21 cellular contexts compared by ENCODE assay signal in the genomic region with DNA sequence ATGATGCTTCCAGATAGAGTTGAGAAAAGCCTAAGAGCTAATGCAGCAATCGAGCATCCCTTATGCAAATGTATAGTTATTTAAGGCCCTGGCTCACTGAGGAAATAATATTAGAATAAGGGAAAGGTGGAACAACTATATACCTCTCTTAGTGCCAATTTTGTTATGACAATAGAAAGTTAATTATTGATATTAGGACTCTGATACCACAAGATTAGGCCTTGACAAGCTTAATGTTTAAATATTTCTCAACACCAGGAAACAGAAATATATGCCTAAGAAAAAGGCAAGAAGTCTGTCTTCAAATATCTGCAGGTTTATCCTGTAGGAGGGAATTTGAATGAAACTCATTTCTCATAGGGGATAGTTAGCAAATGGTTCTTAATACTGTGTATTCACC.
DNase-seq lines count a peak whose midpoint lies in the region; ATAC-seq, FAIRE-seq and TF ChIP-seq lines count a peak whose summit lies in the region.
"Had no signal": no experiment of that assay in that cellular context is flagged by ENCODE, and none has a peak within 500 bp of the region (broad histone marks: within the 10 kb centered on the region; RNA-seq: fewer than 3 reads in every experiment).

No MANE protein-coding gene starts in this region.

- H3K4me3 ChIP-seq in body of pancreas: no peak overlapping the region
- no peak overlapping the region for H3K4me3 ChIP-seq in left ventricle myocardium inferior

- BruUV-seq in Calu3 (replicated peaks; lab: Mats Ljungman, UMichigan): no TSS peak

- no peak for DNase-seq in Calu3
- no peak for DNase-seq in body of pancreas
- DNase-seq in NCI-H1930 (lab: John Stamatoyannopoulos, UW): no peak
- no peak for DNase-seq in Right ventricle myocardium inferior (ENCODE audit: missing footprints)
- no peak for DNase-seq in left ventricle myocardium inferior
- DNase-seq in GM19239 (ENCODE audit: insufficient read length, low spot score): no peak
- DNase-seq: AML-193; Caco-2; CD4-positive, alpha-beta T cell; DMS79 treated with DMSO at 0.1 percent for 48 hours; GF-D8; GOT3; H7; HFFc6; KG1 had no signal

- CTCF ChIA-PET in Calu3 (lab: Charles Lee): interaction anchor here (0.6 kb wide), 1 partner anchor 24 kb away, joined by 4 read pairs; no protein-coding TSS in a partner anchor

- H3K4me1 Mint-ChIP-seq in Calu3 (ENCODE audit: low read depth, unreplicated experiment) (peaks cover 43% of the 10 kb centered on the region), nephron (peaks cover 5% of the 10 kb centered on the region)

- no peaks in the 10 kb centered on the region for H3K36me3 ChIP-seq in body of pancreas (replicated peaks in 1 of 2; ENCODE audit: insufficient read depth in 1 of 2, low read depth in 2 of 2)
- no peaks in the 10 kb centered on the region for H3K36me3 ChIP-seq in left ventricle myocardium inferior

- peak overlapping the region; percentile 14 for H3K4me3 Mint-ChIP-seq in Calu3 (ENCODE audit: low read depth, unreplicated experiment)
- H3K4me3 Mint-ChIP-seq in nephron: no peak overlapping the region
- H3K4me3 Mint-ChIP-seq: CD4-positive, alpha-beta T cell; HFFc6 had no signal

- H3K9me3 ChIP-seq in body of pancreas (no peaks in the 10 kb centered on the region), left ventricle myocardium inferior (replicated peaks) (no peaks in the 10 kb centered on the region)
- H3K9me3 ChIP-seq: Caco-2 had no signal

- no peak for FAIRE-seq in GM19239 (lab: Jason Lieb, UNC)
- FAIRE-seq: A204.1, HTR-8/SVneo had no signal

- intact Hi-C loops in Calu3 (cut with micrococcal nuclease; ENCODE audit: unreplicated experiment) (loop anchor here (10.0 kb wide), 1 partner anchor 1259 kb away; no protein-coding TSS in a partner anchor), body of pancreas (cut with DNase I) (no loop called here), Right ventricle myocardium inferior (cut with DNase I) (no loop called here), left ventricle myocardium inferior (cut with micrococcal nuclease) (no loop called here)

- TF ChIP-seq CTCF in Calu3 (IDR thresholded peaks at IDR 0.05; ENCODE audit: unreplicated experiment): no peak
- TF ChIP-seq CTCF in body of pancreas (IDR thresholded peaks at IDR 0.05): no peak
- no peak for TF ChIP-seq CTCF in nephron (IDR thresholded peaks at IDR 0.05; ENCODE audit: unreplicated experiment in 3 of 3)
- TF ChIP-seq CTCF in left ventricle myocardium inferior (IDR thresholded peaks at IDR 0.05; ENCODE audit: borderline replicate concordance): no peak

- no peaks in the 10 kb centered on the region for H3K27me3 Mint-ChIP-seq in Calu3 (ENCODE audit: unreplicated experiment)
- no peaks in the 10 kb centered on the region for H3K27me3 Mint-ChIP-seq in nephron (ENCODE audit: low read depth)
- H3K27me3 Mint-ChIP-seq: CD4-positive, alpha-beta T cell had no signal

- no peaks in the 10 kb centered on the region for H3K36me3 Mint-ChIP-seq in Calu3 (ENCODE audit: insufficient read depth, unreplicated experiment)
- no peaks in the 10 kb centered on the region for H3K36me3 Mint-ChIP-seq in nephron (ENCODE audit: low read depth)

- peak; percentile 73 for ATAC-seq in body of pancreas
- no peak for ATAC-seq in Right ventricle myocardium inferior
- ATAC-seq: HCT116 had no signal

- H3K4me1 ChIP-seq in body of pancreas: peaks cover 37% of the 10 kb centered on the region
- H3K4me1 ChIP-seq in left ventricle myocardium inferior: peaks cover 9% of the 10 kb centered on the region
- H3K4me1 ChIP-seq: Caco-2 had no signal

- H3K27ac ChIP-seq in body of pancreas (peak overlapping the region in 3 of 4 donors; percentile 35 to 73 (median 56)), left ventricle myocardium inferior (replicated peaks) (no peak overlapping the region)
- H3K27ac ChIP-seq: C4-2B, HL-60 had no signal

- TF ChIP-seq POLR2A in body of pancreas (IDR thresholded peaks at IDR 0.05): no peak

- WGBS in body of pancreas, 2 donors: 29 to 50% methylated on average over 1 of the region's 1 CpG

- H3K27me3 ChIP-seq in body of pancreas: no peaks in the 10 kb centered on the region
- H3K27me3 ChIP-seq in left ventricle myocardium inferior (ENCODE audit: low read depth): no peaks in the 10 kb centered on the region

- H3K9me3 Mint-ChIP-seq in Calu3 (ENCODE audit: low read depth, unreplicated experiment): no peaks in the 10 kb centered on the region
- H3K9me3 Mint-ChIP-seq in nephron: no peaks in the 10 kb centered on the region
- H3K9me3 Mint-ChIP-seq: HFFc6 had no signal

- H3K27ac Mint-ChIP-seq in Calu3 (ENCODE audit: unreplicated experiment) (peak overlapping the region; percentile 79), nephron (peak overlapping the region; percentile 72 to 89 (median 80))
- H3K27ac Mint-ChIP-seq: CD4-positive, alpha-beta T cell; HFFc6 had no signal
